Comparison of ENCODE assay signal across 20 cellular contexts in genomic region chr16:76081936-76082335, GRCh38.
DNase-seq lines count a peak whose midpoint lies in the region; ATAC-seq, FAIRE-seq and TF ChIP-seq lines count a peak whose summit lies in the region.
"Had no signal": no experiment of that assay in that cellular context is flagged by ENCODE, and none has a peak within 500 bp of the region (broad histone marks: within the 10 kb centered on the region; RNA-seq: fewer than 3 reads in every experiment).

No MANE protein-coding gene starts in this region.

- H3K27me3 ChIP-seq in uterus (no peaks in the 10 kb centered on the region), hepatocyte (no peaks in the 10 kb centered on the region)
- H3K27me3 ChIP-seq: heart right ventricle, SJCRH30 had no signal

- TF ChIP-seq POLR2A in GM12892 (IDR thresholded peaks at IDR 0.05; ENCODE audit: low read depth, low read length), result no peak
- no peak for TF ChIP-seq POLR2A in uterus (IDR thresholded peaks at IDR 0.05)

- H3K36me3 ChIP-seq in uterus (no peaks in the 10 kb centered on the region), hepatocyte (replicated peaks; ENCODE audit: insufficient read depth, low read depth) (no peaks in the 10 kb centered on the region)
- H3K36me3 ChIP-seq: heart right ventricle, SJCRH30 had no signal

- H3K4me2 ChIP-seq in hepatocyte, result no peak overlapping the region
- H3K4me2 ChIP-seq: smooth muscle cell had no signal

- TF ChIP-seq CTCF in GM12865 (IDR thresholded peaks at IDR 0.05; ENCODE audit: insufficient read depth, low read depth, low read length, missing control alignments) (no peak), uterus (IDR thresholded peaks at IDR 0.05) (no peak), hepatocyte (IDR thresholded peaks at IDR 0.05; ENCODE audit: poor library complexity) (no peak)

- no peak overlapping the region for H2AFZ ChIP-seq in hepatocyte

- 54% methylated on average over 5 of the region's 5 CpGs for WGBS in hepatocyte (ENCODE audit: low lambda C conversion rate, missing lambda C conversion rate)

- H3K27ac ChIP-seq in uterus (no peak overlapping the region), hepatocyte (no peak overlapping the region)
- H3K27ac ChIP-seq: heart right ventricle, SJCRH30 had no signal

- FAIRE-seq in GM12892 (lab: Jason Lieb, UNC), result no peak
- FAIRE-seq: colon, HepG2 had no signal

- no peak overlapping the region for H3K4me3 ChIP-seq in GM12865 (ENCODE audit: low read depth, low read length)
- no peak overlapping the region for H3K4me3 ChIP-seq in uterus
- H3K4me3 ChIP-seq in hepatocyte, result no peak overlapping the region
- H3K4me3 ChIP-seq: heart right ventricle, SJCRH30, smooth muscle cell had no signal

- no peaks in the 10 kb centered on the region for H4K20me1 ChIP-seq in hepatocyte (ENCODE audit: insufficient read depth, poor library complexity, severe bottlenecking)

- intact Hi-C loops in uterus (cut with DNase I; ENCODE audit: low total_unique reads), result no loop called here

- H3K9me3 ChIP-seq in uterus (no peaks in the 10 kb centered on the region), hepatocyte (ENCODE audit: low read depth) (no peaks in the 10 kb centered on the region)
- H3K9me3 ChIP-seq: heart right ventricle, SJCRH30 had no signal

- ATAC-seq in HG02852 (IDR thresholded peaks at IDR 0.05; ENCODE audit: unreplicated experiment), result no peak
- ATAC-seq: heart right ventricle; HepG2; stimulated activated naive CD8-positive, alpha-beta T cell treated with anti-CD3 and anti-CD28 coated beads, Interleukin-15, amount 100 ng/mL, for 72 hours had no signal

- H3K4me1 ChIP-seq in uterus, result no peaks in the 10 kb centered on the region
- no peaks in the 10 kb centered on the region for H3K4me1 ChIP-seq in hepatocyte (ENCODE audit: insufficient read depth)
- H3K4me1 ChIP-seq: heart right ventricle, SJCRH30 had no signal

- peak; percentile 1 for DNase-seq in GM12865 (ENCODE audit: low read depth)
- DNase-seq in NCI-H146 treated with DMSO at 0.1 percent for 48 hours (lab: John Stamatoyannopoulos, UW; ENCODE audit: unreplicated experiment), result peak; percentile 82
- DNase-seq in NCI-H69 (lab: John Stamatoyannopoulos, UW), result peak; percentile 4
- peak; percentile 52 for DNase-seq in globus pallidus (ENCODE audit: low spot score)
- DNase-seq in GM12892 (ENCODE audit: insufficient read length), result no peak
- no peak for DNase-seq in uterus
- no peak for DNase-seq in hepatocyte (ENCODE audit: low spot score)
- DNase-seq: activated CD4-positive, alpha-beta T cell treated with anti-CD3 and anti-CD28 coated beads, Interleukin-2, amount 10 ng/mL, durations not matched to agents 7 days and 5 days; activated naive CD8-positive, alpha-beta T cell treated with anti-CD3 and anti-CD28 coated beads for 36 hours; CD4-positive, alpha-beta memory T cell; heart right ventricle; HFFc6; NCI-H1694; SJCRH30; stimulated activated CD4-positive, alpha-beta T cell treated with anti-CD3 and anti-CD28 coated beads, Interleukin-4, amount 100 ng/mL, for 1 hour; stimulated activated naive CD8-positive, alpha-beta T cell treated with anti-CD3 and anti-CD28 coated beads, Interleukin-15, amount 100 ng/mL, for 72 hours had no signal

- H3K79me2 ChIP-seq in hepatocyte, result no peaks in the 10 kb centered on the region

- no peaks in the 10 kb centered on the region for H3K9me2 ChIP-seq in hepatocyte (replicated peaks; ENCODE audit: insufficient read depth)

Comparison
In these comparisons a context has a peak if more than half of its experiments do, and no peak if none do; other contexts are left out.
1. DNase-seq: peak in GM12865 (single experiment), NCI-H146 treated with DMSO at 0.1 percent for 48 hours (single experiment), NCI-H69 (single experiment) and globus pallidus (single experiment); none in GM12892 (single experiment), uterus (0 of 2) and hepatocyte (single experiment).